Comparison of ENCODE assay signal across 9 cellular contexts in genomic region chr17:53032861-53033271, GRCh38.
A peak's percentile ranks its signal among the peaks of the same experiment; 100 is the strongest.
DNase-seq lines count a peak whose midpoint lies in the region; ATAC-seq and TF ChIP-seq lines count a peak whose summit lies in the region.
"Had no signal": no experiment of that assay in that cellular context is flagged by ENCODE, and none has a peak within 500 bp of the region (broad histone marks: within the 10 kb centered on the region; RNA-seq: fewer than 3 reads in every experiment).

No MANE protein-coding gene starts in this region.

- H2AFZ ChIP-seq in HCT116 (ENCODE audit: low read depth, low read length, poor library complexity, severe bottlenecking), result no peak overlapping the region

- intact Hi-C loops in HCT116 (cut with micrococcal nuclease) (no loop called here), psoas muscle (cut with DNase I) (loop anchor here (2.0 to 10.0 kb wide), 3 partner anchors 118 to 1142 kb away; no protein-coding TSS in a partner anchor)

- TF ChIP-seq RAD21 in HCT116 (IDR thresholded peaks at IDR 0.05; ENCODE audit: low read depth), result 0 out of 2 replicates have a peak, but pooled peaks have one; percentile 13

- no peak overlapping the region for H3K9ac ChIP-seq in HCT116 (ENCODE audit: low read length)

- H3K27me3 ChIP-seq in HCT116 (ENCODE audit: insufficient read depth, low read length), result no peaks in the 10 kb centered on the region
- H3K27me3 ChIP-seq in psoas muscle (ENCODE audit: insufficient read depth in 3 of 3, low read length in 2 of 3), result no peaks in the 10 kb centered on the region
- H3K27me3 ChIP-seq: dorsolateral prefrontal cortex had no signal

- CTCF ChIA-PET in HCT116 (lab: Charles Lee), result no interaction called here

- no peaks in the 10 kb centered on the region for H3K4me1 Mint-ChIP-seq in stimulated activated naive B cell treated with anti-CD40 and anti-IgM and Interleukin-4, amounts not matched to agents 10 μg/mL and 1 μg/mL and 100 μg/mL, for 72 hours

- no peaks in the 10 kb centered on the region for H3K27me3 Mint-ChIP-seq in stimulated activated naive B cell treated with anti-CD40 and anti-IgM and Interleukin-4, amounts not matched to agents 10 μg/mL and 1 μg/mL and 100 μg/mL, for 72 hours

- DNase-seq in HCT116 (ENCODE audit: low read depth, low spot score), result peak; percentile 4
- peak; percentile 23 for DNase-seq in NCI-H460 (ENCODE audit: extremely low read depth, low read depth)
- peak; percentile 90 for DNase-seq in dermis blood vessel endothelial cell
- no peak for DNase-seq in psoas muscle
- no peak for DNase-seq in activated naive CD4-positive, alpha-beta T cell treated with anti-CD3 and anti-CD28 coated beads, Interleukin-2, amount 50 U/mL, for 72 hours (ENCODE audit: low spot score in 2 of 2)
- DNase-seq in NCI-H226, result no peak
- no peak for DNase-seq in stimulated activated naive B cell treated with anti-CD40 and anti-IgM and Interleukin-4, amounts not matched to agents 10 μg/mL and 1 μg/mL and 100 μg/mL, for 72 hours
- DNase-seq: dorsolateral prefrontal cortex had no signal

- H3K36me3 ChIP-seq in HCT116 (ENCODE audit: control insufficient read depth in 1 of 2, insufficient read depth in 2 of 2, low read length in 2 of 2) (no peaks in the 10 kb centered on the region), psoas muscle (ENCODE audit: insufficient read depth in 1 of 2, low read depth in 1 of 2) (no peaks in the 10 kb centered on the region)

- H3K4me3 Mint-ChIP-seq in stimulated activated naive B cell treated with anti-CD40 and anti-IgM and Interleukin-4, amounts not matched to agents 10 μg/mL and 1 μg/mL and 100 μg/mL, for 72 hours, result no peak overlapping the region

- no peak for TF ChIP-seq CTCF in HCT116 (IDR thresholded peaks at IDR 0.05 in 2 of 3, conservative IDR thresholded peaks at IDR 0.05 in 1 of 3; ENCODE audit: borderline replicate concordance in 1 of 3, insufficient read depth in 1 of 3, low read depth in 2 of 3, low read length in 2 of 3)
- TF ChIP-seq CTCF in psoas muscle (IDR thresholded peaks at IDR 0.05), result peak; percentile 62

- no peak overlapping the region for H3K4me2 ChIP-seq in HCT116 (ENCODE audit: low read length)

- no peaks in the 10 kb centered on the region for H3K4me1 ChIP-seq in HCT116 (ENCODE audit: control insufficient read depth in 1 of 2, insufficient read depth in 2 of 2, low read length in 2 of 2)
- no peaks in the 10 kb centered on the region for H3K4me1 ChIP-seq in psoas muscle

- H3K36me3 Mint-ChIP-seq in activated naive CD4-positive, alpha-beta T cell treated with anti-CD3 and anti-CD28 coated beads, Interleukin-2, amount 50 U/mL, for 72 hours, result peaks cover 0 to 13% of the 10 kb centered on the region in 2 donors
- H3K36me3 Mint-ChIP-seq in stimulated activated naive B cell treated with anti-CD40 and anti-IgM and Interleukin-4, amounts not matched to agents 10 μg/mL and 1 μg/mL and 100 μg/mL, for 72 hours, result no peaks in the 10 kb centered on the region

- H3K9me3 Mint-ChIP-seq in activated naive CD4-positive, alpha-beta T cell treated with anti-CD3 and anti-CD28 coated beads, Interleukin-2, amount 50 U/mL, for 72 hours, result peaks cover 14 to 46% of the 10 kb centered on the region in 2 donors
- H3K9me3 Mint-ChIP-seq in stimulated activated naive B cell treated with anti-CD40 and anti-IgM and Interleukin-4, amounts not matched to agents 10 μg/mL and 1 μg/mL and 100 μg/mL, for 72 hours, result peaks cover 2 to 9% of the 10 kb centered on the region in 2 donors

- H3K79me2 ChIP-seq in HCT116 (ENCODE audit: insufficient read depth, low read length), result no peaks in the 10 kb centered on the region

- no peak overlapping the region for H3K4me3 ChIP-seq in HCT116 (replicated peaks in 1 of 2; ENCODE audit: low read depth in 1 of 2, low read length in 2 of 2)
- no peak overlapping the region for H3K4me3 ChIP-seq in psoas muscle
- H3K4me3 ChIP-seq: dorsolateral prefrontal cortex had no signal

- RAD21 ChIA-PET in HCT116 (lab: Charles Lee; ENCODE audit: low non-redundant PET in 1 of 2, low total read pairs in 2 of 2, uncharacterized antibody in 2 of 2, unreplicated experiment in 2 of 2), result no interaction called here

- H3K27ac Mint-ChIP-seq in activated naive CD4-positive, alpha-beta T cell treated with anti-CD3 and anti-CD28 coated beads, Interleukin-2, amount 50 U/mL, for 72 hours, result no peak overlapping the region
- no peak overlapping the region for H3K27ac Mint-ChIP-seq in stimulated activated naive B cell treated with anti-CD40 and anti-IgM and Interleukin-4, amounts not matched to agents 10 μg/mL and 1 μg/mL and 100 μg/mL, for 72 hours

- no peak for ATAC-seq in HCT116
- ATAC-seq in psoas muscle, result peak; percentile 56 to 80 (median 66)
- ATAC-seq in activated naive CD4-positive, alpha-beta T cell treated with anti-CD3 and anti-CD28 coated beads, Interleukin-2, amount 50 U/mL, for 72 hours, result no peak
- no peak for ATAC-seq in stimulated activated naive B cell treated with anti-CD40 and anti-IgM and Interleukin-4, amounts not matched to agents 10 μg/mL and 1 μg/mL and 100 μg/mL, for 72 hours (replicated peaks)
- ATAC-seq in HG02610 (IDR thresholded peaks at IDR 0.05; ENCODE audit: unreplicated experiment), result no peak

- peaks cover 59 to 63% of the 10 kb centered on the region in 2 experiments; a peak in 3 of 4 replicates for H3K9me3 ChIP-seq in HCT116 (ENCODE audit: control insufficient read depth in 1 of 2, insufficient read depth in 1 of 2, low read depth in 1 of 2, low read length in 2 of 2)
- H3K9me3 ChIP-seq in psoas muscle, result no peaks in the 10 kb centered on the region

- no TSS peak for BruUV-seq in HCT116 (replicated peaks; lab: Mats Ljungman, UMichigan)

- no peaks in the 10 kb centered on the region for H4K20me1 ChIP-seq in HCT116 (ENCODE audit: insufficient read depth)

- 13 to 21% (median 20%) methylated on average over 3 of the region's 3 CpGs for WGBS in psoas muscle, 3 donors

- POLR2A ChIA-PET in HCT116 (lab: Charles Lee), result no interaction called here

- H3K27ac ChIP-seq in HCT116 (ENCODE audit: low read depth, low read length) (no peak overlapping the region), psoas muscle (no peak overlapping the region)
- H3K27ac ChIP-seq: dorsolateral prefrontal cortex had no signal

- no peak for TF ChIP-seq POLR2A in HCT116 (IDR thresholded peaks at IDR 0.05; ENCODE audit: borderline replicate concordance, extremely low read depth, insufficient read depth, insufficient read length)

- H3K9me2 ChIP-seq in HCT116 (ENCODE audit: insufficient read depth), result no peaks in the 10 kb centered on the region

TF ChIP-seq in HCT116, 20 proteins besides CTCF, POLR2A, EP300 and RAD21:
- TF ChIP-seq POLR2AphosphoS5 (IDR thresholded peaks at IDR 0.05; ENCODE audit: low read depth, low read length) (no peak), SRF (IDR thresholded peaks at IDR 0.05; ENCODE audit: low read depth) (no peak), ZBTB33 (IDR thresholded peaks at IDR 0.05; ENCODE audit: extremely low read depth, insufficient replicate concordance, low read length) (no peak), JUND (IDR thresholded peaks at IDR 0.05) (no peak), CBX3 (IDR thresholded peaks at IDR 0.05; ENCODE audit: low read depth) (no peak), SIN3A (IDR thresholded peaks at IDR 0.05; ENCODE audit: low read depth) (no peak), TCF7L2 (IDR thresholded peaks at IDR 0.05; ENCODE audit: borderline replicate concordance, extremely low read depth, insufficient read depth, insufficient read length) (no peak), YY1 (IDR thresholded peaks at IDR 0.05; ENCODE audit: extremely low read depth, insufficient replicate concordance, low read depth, low read length) (no peak), EGR1 (IDR thresholded peaks at IDR 0.05; ENCODE audit: low read depth) (no peak), ZFX (IDR thresholded peaks at IDR 0.05) (no peak), ZNF274 (IDR thresholded peaks at IDR 0.05; ENCODE audit: low read depth, low read length) (no peak)
- TF ChIP-seq, protein P1, sequence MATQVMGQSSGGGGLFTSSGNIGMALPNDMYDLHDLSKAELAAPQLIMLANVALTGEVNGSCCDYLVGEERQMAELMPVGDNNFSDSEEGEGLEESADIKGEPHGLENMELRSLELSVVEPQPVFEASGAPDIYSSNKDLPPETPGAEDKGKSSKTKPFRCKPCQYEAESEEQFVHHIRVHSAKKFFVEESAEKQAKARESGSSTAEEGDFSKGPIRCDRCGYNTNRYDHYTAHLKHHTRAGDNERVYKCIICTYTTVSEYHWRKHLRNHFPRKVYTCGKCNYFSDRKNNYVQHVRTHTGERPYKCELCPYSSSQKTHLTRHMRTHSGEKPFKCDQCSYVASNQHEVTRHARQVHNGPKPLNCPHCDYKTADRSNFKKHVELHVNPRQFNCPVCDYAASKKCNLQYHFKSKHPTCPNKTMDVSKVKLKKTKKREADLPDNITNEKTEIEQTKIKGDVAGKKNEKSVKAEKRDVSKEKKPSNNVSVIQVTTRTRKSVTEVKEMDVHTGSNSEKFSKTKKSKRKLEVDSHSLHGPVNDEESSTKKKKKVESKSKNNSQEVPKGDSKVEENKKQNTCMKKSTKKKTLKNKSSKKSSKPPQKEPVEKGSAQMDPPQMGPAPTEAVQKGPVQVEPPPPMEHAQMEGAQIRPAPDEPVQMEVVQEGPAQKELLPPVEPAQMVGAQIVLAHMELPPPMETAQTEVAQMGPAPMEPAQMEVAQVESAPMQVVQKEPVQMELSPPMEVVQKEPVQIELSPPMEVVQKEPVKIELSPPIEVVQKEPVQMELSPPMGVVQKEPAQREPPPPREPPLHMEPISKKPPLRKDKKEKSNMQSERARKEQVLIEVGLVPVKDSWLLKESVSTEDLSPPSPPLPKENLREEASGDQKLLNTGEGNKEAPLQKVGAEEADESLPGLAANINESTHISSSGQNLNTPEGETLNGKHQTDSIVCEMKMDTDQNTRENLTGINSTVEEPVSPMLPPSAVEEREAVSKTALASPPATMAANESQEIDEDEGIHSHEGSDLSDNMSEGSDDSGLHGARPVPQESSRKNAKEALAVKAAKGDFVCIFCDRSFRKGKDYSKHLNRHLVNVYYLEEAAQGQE (IDR thresholded peaks at IDR 0.05; ENCODE audit: low read depth), result no peak

Comparison
In these comparisons a context has a peak if more than half of its experiments do, and no peak if none do; other contexts are left out.
1. ATAC-seq: peak in psoas muscle (4 of 4); none in HCT116 (single experiment), activated naive CD4-positive, alpha-beta T cell treated with anti-CD3 and anti-CD28 coated beads, Interleukin-2, amount 50 U/mL, for 72 hours (0 of 2), stimulated activated naive B cell treated with anti-CD40 and anti-IgM and Interleukin-4, amounts not matched to agents 10 μg/mL and 1 μg/mL and 100 μg/mL, for 72 hours (0 of 2) and HG02610 (single experiment).
2. DNase-seq: peak in HCT116 (single experiment), NCI-H460 (single experiment) and dermis blood vessel endothelial cell (single experiment); none in psoas muscle (0 of 2), activated naive CD4-positive, alpha-beta T cell treated with anti-CD3 and anti-CD28 coated beads, Interleukin-2, amount 50 U/mL, for 72 hours (0 of 2), NCI-H226 (single experiment) and stimulated activated naive B cell treated with anti-CD40 and anti-IgM and Interleukin-4, amounts not matched to agents 10 μg/mL and 1 μg/mL and 100 μg/mL, for 72 hours (single experiment).